Comparison of ENCODE assay signal across 22 cellular contexts in genomic region chr11:57121996-57122395, GRCh38. TPM values are rescaled to one million over a fixed set of nuclear protein-coding genes. Genes with fewer than 3 reads are reported as not detected.
"Had no signal": no experiment of that assay in that cellular context is flagged by ENCODE, and none has a peak within 500 bp of the region (broad histone marks: within the 10 kb centered on the region; RNA-seq: fewer than 3 reads in every experiment).

No MANE protein-coding gene starts in this region.

- H3K9me3 ChIP-seq: body of pancreas, MG63 had no signal

- H3K27ac ChIP-seq: body of pancreas, KMS-11 had no signal

- H3K4me2 ChIP-seq: KMS-11 had no signal

- DNase-seq: activated B cell treated with CpG ODN at 0.5 μM for 24 hours; activated CD4-positive, alpha-beta T cell treated with anti-CD3 and anti-CD28 coated beads for 1 hour; activated CD4-positive, alpha-beta T cell treated with anti-CD3 and anti-CD28 coated beads, Interleukin-2, amount 10 ng/mL, durations not matched to agents 7 days and 5 days; activated CD8-positive, alpha-beta memory T cell treated with anti-CD3 and anti-CD28 coated beads, Interleukin-2, amount 50 U/mL, for 48 hours; activated CD8-positive, alpha-beta T cell treated with anti-CD3 and anti-CD28 coated beads, Interleukin-2, amount 10 ng/mL, durations not matched to agents 7 days and 5 days; activated T-cell treated with anti-CD3 and anti-CD28 coated beads, Interleukin-2, amount 50 U/mL, for 1 hour; aorta; body of pancreas; IMR-90; MG63; NCI-H1105; NCI-H1436; NCI-H1694 treated with DMSO at 0.1 percent for 48 hours; NCI-H2029 treated with DMSO at 0.1 percent for 48 hours; NCI-H510A treated with DMSO at 0.1 percent for 48 hours; NCI-H69; SIG-M5; T-helper 17 cell; T-helper 9 cell had no signal

- H3K9me3 Mint-ChIP-seq: activated B cell treated with CpG ODN at 0.5 μM for 24 hours; activated CD4-positive, alpha-beta T cell treated with anti-CD3 and anti-CD28 coated beads, Interleukin-2, amount 10 ng/mL, durations not matched to agents 7 days and 5 days; activated naive CD4-positive, alpha-beta T cell treated with anti-CD3 and anti-CD28 coated beads, Interleukin-2, amount 50 U/mL, for 24 hours had no signal

- H3K4me3 ChIP-seq: body of pancreas, MG63 had no signal

- H3K4me3 Mint-ChIP-seq: activated B cell treated with CpG ODN at 0.5 μM for 24 hours; activated CD4-positive, alpha-beta T cell treated with anti-CD3 and anti-CD28 coated beads, Interleukin-2, amount 10 ng/mL, durations not matched to agents 7 days and 5 days; activated CD8-positive, alpha-beta T cell treated with anti-CD3 and anti-CD28 coated beads, Interleukin-2, amount 10 ng/mL, durations not matched to agents 7 days and 5 days; activated naive CD4-positive, alpha-beta T cell treated with anti-CD3 and anti-CD28 coated beads, Interleukin-2, amount 50 U/mL, for 24 hours; T-helper 17 cell had no signal

- H3K36me3 ChIP-seq: MG63 had no signal

- H3K4me1 Mint-ChIP-seq: activated B cell treated with CpG ODN at 0.5 μM for 24 hours; activated CD4-positive, alpha-beta T cell treated with anti-CD3 and anti-CD28 coated beads, Interleukin-2, amount 10 ng/mL, durations not matched to agents 7 days and 5 days; activated naive CD4-positive, alpha-beta T cell treated with anti-CD3 and anti-CD28 coated beads, Interleukin-2, amount 50 U/mL, for 24 hours; T-helper 17 cell had no signal

- ATAC-seq: activated CD8-positive, alpha-beta T cell treated with anti-CD3 and anti-CD28 coated beads, Interleukin-2, amount 10 ng/mL, durations not matched to agents 7 days and 5 days; body of pancreas; T-helper 17 cell had no signal

- H3K4me1 ChIP-seq: body of pancreas had no signal

- H3K27ac Mint-ChIP-seq: activated B cell treated with CpG ODN at 0.5 μM for 24 hours; activated CD4-positive, alpha-beta T cell treated with anti-CD3 and anti-CD28 coated beads, Interleukin-2, amount 10 ng/mL, durations not matched to agents 7 days and 5 days; activated CD8-positive, alpha-beta T cell treated with anti-CD3 and anti-CD28 coated beads, Interleukin-2, amount 10 ng/mL, durations not matched to agents 7 days and 5 days; activated naive CD4-positive, alpha-beta T cell treated with anti-CD3 and anti-CD28 coated beads, Interleukin-2, amount 50 U/mL, for 24 hours; T-helper 17 cell had no signal

- H3K36me3 Mint-ChIP-seq: activated naive CD4-positive, alpha-beta T cell treated with anti-CD3 and anti-CD28 coated beads, Interleukin-2, amount 50 U/mL, for 24 hours had no signal

- H3K27me3 ChIP-seq: MG63 had no signal

RNA-seq across cellular contexts. Expression of gene LRRC55, which starts 59.8 kb away (rescaled TPM):
- total RNA-seq: activated B cell treated with CpG ODN at 0.5 μM for 24 hours; activated CD4-positive, alpha-beta T cell treated with anti-CD3 and anti-CD28 coated beads, Interleukin-2, amount 10 ng/mL, durations not matched to agents 7 days and 5 days; activated CD8-positive, alpha-beta T cell treated with anti-CD3 and anti-CD28 coated beads, Interleukin-2, amount 10 ng/mL, durations not matched to agents 7 days and 5 days; body of pancreas; IMR-90; RPMI7951; T-helper 17 cell had no signal
